ENCODE assay signal across 1 cellular context in the genomic region with DNA sequence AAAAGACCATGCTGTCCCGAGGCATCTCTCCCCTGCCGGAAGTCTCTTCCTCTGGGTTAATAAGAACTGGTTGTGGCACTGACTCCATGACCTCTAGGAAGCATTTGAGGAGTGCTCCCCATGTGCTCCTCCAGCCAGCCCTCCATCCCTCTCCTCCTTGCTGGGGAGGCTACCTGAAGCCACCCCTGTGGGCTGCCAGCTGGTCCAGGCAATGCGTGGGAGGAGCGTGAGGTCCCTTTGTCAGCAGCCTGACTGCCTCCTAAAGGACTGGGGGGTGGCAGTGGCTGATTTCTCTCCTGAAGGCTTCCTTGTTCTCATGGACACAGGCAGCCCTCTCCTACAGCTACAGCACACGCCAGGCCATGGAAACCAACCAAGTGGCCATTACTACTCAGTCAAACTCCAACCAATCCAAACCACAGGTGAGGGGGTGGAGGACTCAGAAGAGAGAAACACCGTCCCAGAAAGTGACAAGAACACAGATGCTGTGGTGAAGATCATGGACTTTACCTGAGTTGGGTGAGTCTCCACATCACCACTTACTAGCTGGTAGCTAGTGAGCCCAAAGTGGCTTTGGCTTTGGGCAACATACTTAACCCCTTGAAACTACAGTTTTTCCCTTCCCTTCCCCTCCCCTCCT.
TF ChIP-seq lines count a peak whose summit lies in the region.

No MANE protein-coding gene starts in this region.

TF ChIP-seq in IMR-90, 13 proteins besides CTCF, POLR2A, EP300 and RAD21 (continued from another document):
- TF ChIP-seq, protein P1, sequence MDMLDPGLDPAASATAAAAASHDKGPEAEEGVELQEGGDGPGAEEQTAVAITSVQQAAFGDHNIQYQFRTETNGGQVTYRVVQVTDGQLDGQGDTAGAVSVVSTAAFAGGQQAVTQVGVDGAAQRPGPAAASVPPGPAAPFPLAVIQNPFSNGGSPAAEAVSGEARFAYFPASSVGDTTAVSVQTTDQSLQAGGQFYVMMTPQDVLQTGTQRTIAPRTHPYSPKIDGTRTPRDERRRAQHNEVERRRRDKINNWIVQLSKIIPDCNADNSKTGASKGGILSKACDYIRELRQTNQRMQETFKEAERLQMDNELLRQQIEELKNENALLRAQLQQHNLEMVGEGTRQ (IDR thresholded peaks at IDR 0.05; ENCODE audit: low read depth, low read length): no peak
- TF ChIP-seq RCOR1 (IDR thresholded peaks at IDR 0.05; ENCODE audit: insufficient replicate concordance, low read length) (no peak), BHLHE40 (IDR thresholded peaks at IDR 0.05; ENCODE audit: low read depth, low read length) (no peak), CHD1 (IDR thresholded peaks at IDR 0.05; ENCODE audit: low read depth, low read length) (no peak), CEBPB (IDR thresholded peaks at IDR 0.05; ENCODE audit: low read depth, low read length) (no peak), RFX5 (IDR thresholded peaks at IDR 0.05; ENCODE audit: low read depth, low read length) (no peak)
